In the genomic region with DNA sequence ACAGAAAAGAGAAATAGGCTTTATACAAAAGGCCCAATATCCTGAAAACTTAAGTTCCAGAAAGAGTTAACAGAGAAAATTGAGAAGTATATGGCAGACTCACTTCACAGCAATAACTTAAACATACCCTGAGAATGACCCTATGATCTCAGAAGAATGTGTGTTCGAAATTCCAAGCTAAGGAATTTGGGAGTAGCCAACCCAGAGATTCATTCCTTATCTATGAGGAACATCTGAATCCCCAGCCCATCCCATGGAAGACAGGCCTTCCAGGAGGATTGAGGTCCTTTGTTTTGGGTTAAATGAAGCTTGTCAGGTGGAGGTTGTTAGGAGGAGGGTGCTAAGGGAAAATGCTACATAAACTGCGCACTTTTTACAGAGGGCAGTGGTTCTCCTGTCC, we compare ENCODE assay signal across 14 cellular contexts. TPM values are rescaled to one million over a fixed set of nuclear protein-coding genes. Genes with fewer than 3 reads are reported as not detected.
A peak's percentile ranks its signal among the peaks of the same experiment; 100 is the strongest.
DNase-seq lines count a peak whose midpoint lies in the region; ATAC-seq and TF ChIP-seq lines count a peak whose summit lies in the region.
"Had no signal": no experiment of that assay in that cellular context is flagged by ENCODE, and none has a peak within 500 bp of the region (broad histone marks: within the 10 kb centered on the region; RNA-seq: fewer than 3 reads in every experiment).

No MANE protein-coding gene starts in this region.

- peak overlapping the region; percentile 41 for H3K4me2 ChIP-seq in GM23248 (ENCODE audit: unreplicated experiment)

- H2AFZ ChIP-seq in GM23248 = 0 out of 2 replicates have a peak overlapping the region, but pooled peaks have one; percentile 7

- no peaks in the 10 kb centered on the region for H3K27me3 ChIP-seq in GM23248 (replicated peaks; ENCODE audit: insufficient read depth)
- no peaks in the 10 kb centered on the region for H3K27me3 ChIP-seq in foreskin keratinocyte
- H3K27me3 ChIP-seq: heart right ventricle, pancreas had no signal

- WGBS in GM23248 (ENCODE audit: low coverage in 1 of 2, low lambda C conversion rate in 2 of 2, missing lambda C conversion rate in 2 of 2), 2 experiments = 45 to 50% methylated on average over 2 of the region's 2 CpGs

- peak overlapping the region; percentile 34; the same call in 1 of the 2 replicates for H3K4me3 ChIP-seq in GM23248
- H3K4me3 ChIP-seq: heart right ventricle, pancreas had no signal

- peaks cover 31% of the 10 kb centered on the region for H3F3A ChIP-seq in GM23248 (ENCODE audit: insufficient read depth)

- no peaks in the 10 kb centered on the region for H4K20me1 ChIP-seq in GM23248 (ENCODE audit: insufficient read depth)

- in situ Hi-C loops in GM23248 (cut with MboI) = no loop called here

- DNase-seq in GM23248 = peak; percentile 20
- DNase-seq in RPMI7951 (ENCODE audit: low read depth) = peak; percentile 27
- peak; percentile 53 to 72 for DNase-seq in foreskin keratinocyte
- no peak for DNase-seq in cerebellar nuclear complex (lab: John Stamatoyannopoulos, UW)
- no peak for DNase-seq in left lobe of liver (ENCODE audit: low spot score)
- DNase-seq in UCSD-AML1 (lab: John Stamatoyannopoulos, UW; ENCODE audit: unreplicated experiment) = no peak
- DNase-seq: activated CD4-positive, alpha-beta T cell treated with anti-CD3 and anti-CD28 coated beads, Interleukin-2, amount 50 U/mL, for 4 hours; CD4-positive, alpha-beta memory T cell; GDM1; heart right ventricle; NCI-H2171; pancreas had no signal

- no peak overlapping the region for H3K9ac ChIP-seq in GM23248

- H3K9me3 ChIP-seq in GM23248 (ENCODE audit: low read depth) = no peaks in the 10 kb centered on the region
- H3K9me3 ChIP-seq: heart right ventricle, pancreas had no signal

- H3K9me2 ChIP-seq in GM23248 (ENCODE audit: insufficient read depth) = no peaks in the 10 kb centered on the region; the same call in 1 of the 2 replicates

- ATAC-seq in foreskin keratinocyte (no peak), GM18498 (IDR thresholded peaks at IDR 0.05; ENCODE audit: unreplicated experiment) (no peak), left lobe of liver (no peak)
- ATAC-seq: activated T-helper 17 cell treated with anti-CD3 and anti-CD28 coated beads, Interleukin-2, amount 50 U/mL, for 72 hours; heart right ventricle; pancreas had no signal

- H3K79me2 ChIP-seq in GM23248 (ENCODE audit: insufficient read depth) = no peaks in the 10 kb centered on the region

- H3K4me1 ChIP-seq in GM23248 (ENCODE audit: insufficient read depth) (peaks cover 36% of the 10 kb centered on the region), foreskin keratinocyte (peaks cover 35% of the 10 kb centered on the region)

- H3K27ac ChIP-seq in GM23248 = no peak overlapping the region
- H3K27ac ChIP-seq in foreskin keratinocyte = no peak overlapping the region
- H3K27ac ChIP-seq: heart right ventricle, pancreas had no signal

- no peaks in the 10 kb centered on the region for H3K36me3 ChIP-seq in GM23248 (ENCODE audit: low read depth)
- H3K36me3 ChIP-seq: heart right ventricle, pancreas had no signal

- no peak for TF ChIP-seq CTCF in foreskin keratinocyte (conservative IDR thresholded peaks at IDR 0.05)

RNA-seq across cellular contexts. Expression of gene SAV1, which starts 7.5 kb away (rescaled TPM):
- total RNA-seq in GM23248 (2014; rRNA removed; shearing (Covaris generic)) = 15.3 and 30.2 TPM in 2 replicates
- polyA plus RNA-seq in GM23248 (2016; fragmentation: Nextera tagmentation; extraction: Ambion mirVana) = 27.1 and 28.6 TPM in 2 replicates
- total RNA-seq in RPMI7951 (2014; rRNA removed; shearing (Covaris generic)) = 13.5 and 16.5 TPM in 2 replicates
- 32.7 and 37.3 TPM in 2 replicates for total RNA-seq in foreskin keratinocyte
- 15.1 and 19.2 TPM in 2 replicates for polyA plus RNA-seq in foreskin keratinocyte
- 7.7 TPM for total RNA-seq in left lobe of liver

Comparison
In these comparisons a context has a peak if more than half of its experiments do, and no peak if none do; other contexts are left out.
1. DNase-seq: peak in GM23248 (single experiment), RPMI7951 (single experiment) and foreskin keratinocyte (2 of 2); none in cerebellar nuclear complex (0 of 2), left lobe of liver (single experiment) and UCSD-AML1 (single experiment).